14 cellular contexts compared by ENCODE assay signal in the genomic region with DNA sequence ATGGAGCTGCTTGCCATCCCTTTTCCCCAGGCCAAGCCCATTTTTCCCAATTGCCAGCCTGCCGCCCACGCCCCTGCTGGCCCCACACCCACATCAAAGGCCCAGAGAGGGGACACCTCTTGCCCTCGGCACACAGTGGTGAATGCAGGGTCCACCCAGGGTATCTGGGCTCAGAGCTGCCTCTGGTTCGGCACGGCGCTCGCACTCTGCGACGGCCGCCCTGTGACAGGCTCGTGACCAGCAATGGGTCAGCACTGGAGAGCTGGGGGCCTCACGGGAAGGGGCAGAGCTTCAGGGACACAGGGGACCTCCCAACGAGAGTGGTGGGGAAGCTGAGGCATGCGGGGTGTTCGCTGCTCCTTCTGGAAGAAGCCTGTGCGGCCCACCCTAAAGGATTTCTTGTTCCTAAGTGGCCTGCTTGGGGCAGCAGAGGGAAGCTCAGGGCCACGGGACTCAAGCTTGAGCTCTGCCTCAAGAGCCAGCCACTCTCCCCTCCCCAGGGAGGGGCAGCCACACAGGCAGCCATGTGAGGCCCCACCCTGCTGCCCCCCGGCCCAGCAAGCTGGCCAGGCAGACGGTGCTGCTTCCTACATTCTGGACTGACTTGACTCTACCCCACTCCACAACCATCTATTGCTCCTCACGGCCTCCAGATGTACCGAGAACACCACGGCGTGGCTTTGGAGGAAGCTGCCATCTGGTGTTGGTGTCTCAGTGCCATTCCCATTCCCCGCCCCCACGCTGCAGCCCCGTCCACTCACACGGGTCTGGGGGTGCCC.
DNase-seq lines count a peak whose midpoint lies in the region; ATAC-seq and TF ChIP-seq lines count a peak whose summit lies in the region.
"Had no signal": no experiment of that assay in that cellular context is flagged by ENCODE, and none has a peak within 500 bp of the region (broad histone marks: within the 10 kb centered on the region; RNA-seq: fewer than 3 reads in every experiment).

No MANE protein-coding gene starts in this region.

- H3K9me3 ChIP-seq in left ventricle myocardium inferior (replicated peaks) (no peaks in the 10 kb centered on the region), mucosa of descending colon (no peaks in the 10 kb centered on the region)
- H3K9me3 ChIP-seq: A549, HAP-1 had no signal

- H3K27ac ChIP-seq in left ventricle myocardium inferior (replicated peaks): no peak overlapping the region
- H3K27ac ChIP-seq: A549 had no signal

- H3K36me3 ChIP-seq in left ventricle myocardium inferior (no peaks in the 10 kb centered on the region), mucosa of descending colon (ENCODE audit: low read depth) (no peaks in the 10 kb centered on the region)
- H3K36me3 ChIP-seq: HAP-1 had no signal

- peak; percentile 36 for DNase-seq in Right ventricle myocardium superior
- no peak for DNase-seq in left ventricle myocardium inferior
- DNase-seq in NCI-H524 (lab: John Stamatoyannopoulos, UW): peak; percentile 51 to 86
- DNase-seq in mucosa of descending colon: peak in 2 of 3 donors; percentile 21 to 39
- no peak for DNase-seq in NCI-H1092 (lab: John Stamatoyannopoulos, UW)
- DNase-seq in dedifferentiated amniotic fluid mesenchymal stem cell (ENCODE audit: extremely low spot score): no peak
- DNase-seq in activated CD4-positive, alpha-beta T cell treated with anti-CD3 and anti-CD28 coated beads for 4 hours: no peak
- DNase-seq: CD4-positive, CD25-positive, alpha-beta regulatory T cell; DND-41; GDM1; HFFc6 had no signal

- H3K27me3 ChIP-seq in left ventricle myocardium inferior (ENCODE audit: low read depth): no peaks in the 10 kb centered on the region

- TF ChIP-seq CTCF in left ventricle myocardium inferior (IDR thresholded peaks at IDR 0.05; ENCODE audit: borderline replicate concordance) (no peak), mucosa of descending colon (IDR thresholded peaks at IDR 0.05) (no peak)

- H3K4me1 ChIP-seq in left ventricle myocardium inferior (peaks cover 52% of the 10 kb centered on the region), mucosa of descending colon (ENCODE audit: low read depth) (peaks cover 2% of the 10 kb centered on the region)
- H3K4me1 ChIP-seq: A549, HAP-1 had no signal

- H3K4me3 ChIP-seq in left ventricle myocardium inferior: no peak overlapping the region
- no peak overlapping the region for H3K4me3 ChIP-seq in mucosa of descending colon
- H3K4me3 ChIP-seq: A549, GM23338, HAP-1 had no signal

- intact Hi-C loops in Right ventricle myocardium superior (cut with DNase I) (no loop called here), left ventricle myocardium inferior (cut with micrococcal nuclease) (no loop called here), mucosa of descending colon (cut with DNase I, micrococcal nuclease) (no loop called here)

- ATAC-seq in Right ventricle myocardium superior (ENCODE audit: poor library complexity) (no peak), mucosa of descending colon (no peak)

Comparison
In these comparisons a context has a peak if more than half of its experiments do, and no peak if none do; other contexts are left out.
1. DNase-seq: peak in Right ventricle myocardium superior (single experiment), NCI-H524 (2 of 2) and mucosa of descending colon (2 of 3); none in left ventricle myocardium inferior (single experiment), NCI-H1092 (single experiment), dedifferentiated amniotic fluid mesenchymal stem cell (single experiment) and activated CD4-positive, alpha-beta T cell treated with anti-CD3 and anti-CD28 coated beads for 4 hours (0 of 2).